In the genomic region with DNA sequence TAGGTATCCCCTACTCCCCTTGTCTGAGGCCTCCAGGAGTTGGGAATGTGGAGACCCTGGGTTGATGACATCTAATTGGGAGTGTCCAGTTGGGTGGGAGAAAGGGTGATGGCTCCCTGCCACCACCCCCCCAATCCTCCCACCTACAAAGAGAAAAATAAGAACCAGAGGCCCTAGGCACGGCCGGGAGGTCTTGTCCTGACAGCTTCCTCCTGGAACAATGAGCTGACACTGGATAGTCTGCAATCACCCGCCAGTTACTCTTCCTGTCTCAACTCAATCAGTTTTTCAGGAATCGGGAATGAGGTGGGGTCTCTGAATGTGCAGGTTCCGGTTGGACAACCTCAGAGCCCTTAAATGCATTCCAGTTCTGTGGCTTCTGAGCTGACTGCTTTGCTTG, we compare ENCODE assay signal across 9 cellular contexts.
"Had no signal": no experiment of that assay in that cellular context is flagged by ENCODE, and none has a peak within 500 bp of the region (broad histone marks: within the 10 kb centered on the region; RNA-seq: fewer than 3 reads in every experiment).

No MANE protein-coding gene starts in this region.

- H3K36me3 ChIP-seq: HAP-1 had no signal

- DNase-seq: GM23248, GOT3, H7, HFFc6 had no signal

- H3K27ac ChIP-seq: GM23248, HL-60 had no signal

- H2AFZ ChIP-seq: GM23248 had no signal

- H3K9me3 ChIP-seq: HAP-1 had no signal

- H3K4me3 ChIP-seq: GM23248, HAP-1 had no signal

- ATAC-seq: HCT116, HepG2 had no signal

- H3K4me3 Mint-ChIP-seq: HFFc6, IgD-negative memory B cell had no signal

- H3K4me1 ChIP-seq: HAP-1 had no signal

- H3K4me1 Mint-ChIP-seq: IgD-negative memory B cell had no signal

- H3K9ac ChIP-seq: GM23248 had no signal

- H3K27ac Mint-ChIP-seq: HFFc6, IgD-negative memory B cell had no signal

- H3K36me3 Mint-ChIP-seq: IgD-negative memory B cell had no signal
